22 cellular contexts compared by ENCODE assay signal in genomic region chr7:106639476-106640334, GRCh38.
"Had no signal": no experiment of that assay in that cellular context is flagged by ENCODE, and none has a peak within 500 bp of the region (broad histone marks: within the 10 kb centered on the region; RNA-seq: fewer than 3 reads in every experiment).

No MANE protein-coding gene starts in this region.

- H3K36me3 ChIP-seq: adrenal gland, ascending aorta, brain microvascular endothelial cell, esophagus muscularis mucosa, gastrocnemius medialis, left ventricle myocardium inferior, suprapubic skin, tibial nerve had no signal

- DNase-seq: activated CD8-positive, alpha-beta memory T cell treated with anti-CD3 and anti-CD28 coated beads for 24 hours; activated CD8-positive, alpha-beta memory T cell treated with anti-CD3 and anti-CD28 coated beads, Interleukin-2, amount 50 U/mL, for 4 hours; activated T-cell treated with anti-CD3 and anti-CD28 coated beads, Interleukin-2, amount 50 U/mL, for 24 hours; adrenal gland; central memory CD4-positive, alpha-beta T cell; effector memory CD4-positive, alpha-beta T cell; gastrocnemius medialis; head of caudate nucleus; hypothalamus; left ventricle myocardium inferior; midbrain; natural killer cell; retina; stimulated activated CD4-positive, alpha-beta T cell treated with anti-CD3 and anti-CD28 coated beads, Interleukin-4, amount 100 ng/mL, for 24 hours had no signal

- H3K27me3 ChIP-seq: adrenal gland, ascending aorta, brain microvascular endothelial cell, esophagus muscularis mucosa, gastrocnemius medialis, suprapubic skin, tibial nerve had no signal

- H3K27ac ChIP-seq: adrenal gland, ascending aorta, brain microvascular endothelial cell, esophagus muscularis mucosa, gastrocnemius medialis, left ventricle myocardium inferior, suprapubic skin, tibial nerve had no signal

- H3K4me1 ChIP-seq: ascending aorta, gastrocnemius medialis, left ventricle myocardium inferior had no signal

- H3K4me3 ChIP-seq: adrenal gland, ascending aorta, esophagus muscularis mucosa, gastrocnemius medialis, left ventricle myocardium inferior, suprapubic skin, tibial nerve had no signal

- H3K9me3 ChIP-seq: adrenal gland, ascending aorta, esophagus muscularis mucosa, gastrocnemius medialis, suprapubic skin, tibial nerve had no signal

- ATAC-seq: activated naive CD4-positive, alpha-beta T cell treated with anti-CD3 and anti-CD28 coated beads, Interleukin-2, amount 50 U/mL, for 72 hours; activated T-helper 17 cell treated with anti-CD3 and anti-CD28 coated beads, Interleukin-2, amount 50 U/mL, for 72 hours; gastrocnemius medialis; natural killer cell; WTC11 had no signal
